ENCODE assay signal across 19 cellular contexts in the genomic region with DNA sequence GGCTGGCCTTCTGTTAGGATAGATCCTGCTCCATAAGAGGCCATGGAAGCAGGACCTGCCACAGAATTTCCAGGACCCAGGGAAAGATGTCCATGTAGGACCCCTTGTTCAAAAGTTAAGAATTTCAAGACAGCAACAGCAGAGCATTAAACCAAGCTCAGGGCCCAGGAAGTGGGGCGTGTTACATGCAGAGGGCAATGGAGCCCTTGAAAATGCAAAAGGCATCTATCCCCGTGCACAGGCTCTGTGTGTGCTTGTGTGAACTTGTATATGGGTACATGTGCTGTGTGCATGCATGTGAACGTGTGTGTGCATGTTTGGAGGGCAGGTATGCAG. TPM values are rescaled to one million over a fixed set of nuclear protein-coding genes. Genes with fewer than 3 reads are reported as not detected.
DNase-seq lines count a peak whose midpoint lies in the region; ATAC-seq and TF ChIP-seq lines count a peak whose summit lies in the region.
"Had no signal": no experiment of that assay in that cellular context is flagged by ENCODE, and none has a peak within 500 bp of the region (broad histone marks: within the 10 kb centered on the region; RNA-seq: fewer than 3 reads in every experiment).

No MANE protein-coding gene starts in this region.

- peaks cover 6% of the 10 kb centered on the region for H3K4me1 ChIP-seq in body of pancreas
- H3K4me1 ChIP-seq in transverse colon: peaks cover 0 to 21% (median 3%) of the 10 kb centered on the region in 4 donors
- H3K4me1 ChIP-seq: A549 had no signal

- TF ChIP-seq EP300 in transverse colon (IDR thresholded peaks at IDR 0.05; ENCODE audit: low read depth): no peak

- TF ChIP-seq CTCF in body of pancreas (IDR thresholded peaks at IDR 0.05) (no peak), neural crest cell (conservative IDR thresholded peaks at IDR 0.05) (no peak), transverse colon (IDR thresholded peaks at IDR 0.05) (no peak), HFFc6 (IDR thresholded peaks at IDR 0.05) (no peak)

- DNase-seq in cardiac septum (ENCODE audit: low spot score) (peak; percentile 43), Right ventricle myocardium inferior (ENCODE audit: missing footprints) (no peak), body of pancreas (no peak), neural crest cell (ENCODE audit: low read depth, low spot score) (no peak), transverse colon (no peak), HFFc6 (no peak)
- DNase-seq: activated CD4-positive, alpha-beta T cell treated with anti-CD3 and anti-CD28 coated beads, Interleukin-2, amount 10 ng/mL, durations not matched to agents 7 days and 5 days; activated naive CD4-positive, alpha-beta T cell treated with anti-CD3 and anti-CD28 coated beads, Interleukin-2, amount 10 ng/mL, durations not matched to agents 7 days and 5 days; activated T-cell treated with anti-CD3 and anti-CD28 coated beads, Interleukin-2, amount 50 U/mL, for 72 hours; caudate nucleus; NCI-H1105; NCI-H187 treated with DMSO at 0.1 percent for 48 hours; NCI-H69; stimulated activated naive CD4-positive, alpha-beta T cell had no signal

- H3K27ac ChIP-seq in body of pancreas: peak overlapping the region in 3 of 4 donors; percentile 54 to 62 (median 59)
- peak overlapping the region; percentile 40 to 68 (median 54) for H3K27ac ChIP-seq in transverse colon
- H3K27ac ChIP-seq: A549 had no signal

- H3K4me3 Mint-ChIP-seq in neural crest cell (no peak overlapping the region), HFFc6 (no peak overlapping the region)
- H3K4me3 Mint-ChIP-seq: activated CD4-positive, alpha-beta T cell treated with anti-CD3 and anti-CD28 coated beads, Interleukin-2, amount 10 ng/mL, durations not matched to agents 7 days and 5 days; activated naive CD4-positive, alpha-beta T cell treated with anti-CD3 and anti-CD28 coated beads, Interleukin-2, amount 10 ng/mL, durations not matched to agents 7 days and 5 days; activated T-cell treated with anti-CD3 and anti-CD28 coated beads, Interleukin-2, amount 50 U/mL, for 72 hours; dendritic cell treated with granulocyte-macrophage colony-stimulating factor and Interleukin-4, amounts not matched to agents 40 ng/mL and 50 ng/mL, for 4 days; naive thymus-derived CD8-positive, alpha-beta T cell had no signal

- H3K27ac Mint-ChIP-seq in neural crest cell (ENCODE audit: unreplicated experiment) (peak overlapping the region; percentile 83), HFFc6 (no peak overlapping the region)
- H3K27ac Mint-ChIP-seq: activated naive CD4-positive, alpha-beta T cell treated with anti-CD3 and anti-CD28 coated beads, Interleukin-2, amount 10 ng/mL, durations not matched to agents 7 days and 5 days; activated T-cell treated with anti-CD3 and anti-CD28 coated beads, Interleukin-2, amount 50 U/mL, for 72 hours; dendritic cell treated with granulocyte-macrophage colony-stimulating factor and Interleukin-4, amounts not matched to agents 40 ng/mL and 50 ng/mL, for 4 days; naive thymus-derived CD8-positive, alpha-beta T cell had no signal

- H3K36me3 Mint-ChIP-seq in neural crest cell (ENCODE audit: low read depth) (no peaks in the 10 kb centered on the region), HFFc6 (ENCODE audit: low read depth) (no peaks in the 10 kb centered on the region)
- H3K36me3 Mint-ChIP-seq: naive thymus-derived CD8-positive, alpha-beta T cell had no signal

- H3K9me3 Mint-ChIP-seq in neural crest cell (no peaks in the 10 kb centered on the region), HFFc6 (no peaks in the 10 kb centered on the region)
- H3K9me3 Mint-ChIP-seq: activated CD4-positive, alpha-beta T cell treated with anti-CD3 and anti-CD28 coated beads, Interleukin-2, amount 10 ng/mL, durations not matched to agents 7 days and 5 days; activated naive CD4-positive, alpha-beta T cell treated with anti-CD3 and anti-CD28 coated beads, Interleukin-2, amount 10 ng/mL, durations not matched to agents 7 days and 5 days; activated T-cell treated with anti-CD3 and anti-CD28 coated beads, Interleukin-2, amount 50 U/mL, for 72 hours; dendritic cell treated with granulocyte-macrophage colony-stimulating factor and Interleukin-4, amounts not matched to agents 40 ng/mL and 50 ng/mL, for 4 days; naive thymus-derived CD8-positive, alpha-beta T cell had no signal

- H3K27me3 Mint-ChIP-seq in neural crest cell (ENCODE audit: low read depth) (no peaks in the 10 kb centered on the region), HFFc6 (ENCODE audit: insufficient read depth) (peaks cover 41% of the 10 kb centered on the region)

- H3K27me3 ChIP-seq in body of pancreas (no peaks in the 10 kb centered on the region), transverse colon (no peaks in the 10 kb centered on the region)

- TF ChIP-seq POLR2A in body of pancreas (IDR thresholded peaks at IDR 0.05): no peak
- TF ChIP-seq POLR2A in transverse colon (IDR thresholded peaks at IDR 0.05): no peak

- H3K36me3 ChIP-seq in body of pancreas (replicated peaks in 1 of 2; ENCODE audit: insufficient read depth in 1 of 2, low read depth in 2 of 2) (no peaks in the 10 kb centered on the region), transverse colon (no peaks in the 10 kb centered on the region)

- intact Hi-C loops in cardiac septum (cut with DNase I) (no loop called here), Right ventricle myocardium inferior (cut with DNase I) (loop anchor here (5.0 to 10.0 kb wide), 2 partner anchors 173 to 351 kb away; a partner anchor contains a TSS), body of pancreas (cut with DNase I) (no loop called here), transverse colon (cut with DNase I; ENCODE audit: low total_unique reads) (no loop called here)

- H3K9me3 ChIP-seq in body of pancreas (no peaks in the 10 kb centered on the region), transverse colon (no peaks in the 10 kb centered on the region)
- H3K9me3 ChIP-seq: A549 had no signal

- no peak overlapping the region for H3K4me3 ChIP-seq in body of pancreas
- no peak overlapping the region for H3K4me3 ChIP-seq in transverse colon
- H3K4me3 ChIP-seq: A549 had no signal

- in situ Hi-C loops in transverse colon (cut with MboI; ENCODE audit: low pct_ligation_motif_present in 1 of 4, low pct_unique_long_range_greater_than_20kb in 1 of 4, low sequenced_read_pairs in 3 of 4): no loop called here

- 74 to 78% methylated on average over 2 to 3 of the region's 3 CpGs for WGBS in body of pancreas, 2 donors
- 70 to 80% methylated on average over 2 to 3 of the region's 3 CpGs for WGBS in transverse colon (ENCODE audit: low coverage in 1 of 2), 2 donors

- peaks cover 50% of the 10 kb centered on the region for H3K4me1 Mint-ChIP-seq in neural crest cell
- H3K4me1 Mint-ChIP-seq in HFFc6 (ENCODE audit: low read depth): peaks cover 7% of the 10 kb centered on the region

- ATAC-seq in Right ventricle myocardium inferior (no peak), body of pancreas (no peak), HG03095 (IDR thresholded peaks at IDR 0.05; ENCODE audit: unreplicated experiment) (no peak), HG03175 (IDR thresholded peaks at IDR 0.05; ENCODE audit: unreplicated experiment) (no peak)
- ATAC-seq: activated T-cell treated with anti-CD3 and anti-CD28 coated beads, Interleukin-2, amount 50 U/mL, for 72 hours; naive thymus-derived CD8-positive, alpha-beta T cell had no signal

RNA-seq across cellular contexts. Expression of a gene that starts 14.4 kb away (rescaled TPM):
- total RNA-seq in cardiac septum: 3.6 TPM
- 4.4 TPM for total RNA-seq in Right ventricle myocardium inferior
- 10 to 100 TPM in 1 of 2 donors, 1 to 10 TPM in 1; 4.2 to 12.2 TPM for total RNA-seq in body of pancreas
- 15.6 and 20.6 TPM in 2 replicates for total RNA-seq in neural crest cell
- total RNA-seq in transverse colon: under 1 TPM in 2 of 4 donors, not detected in 2; 0.41 to 0.80 TPM
- not detected for total RNA-seq in HFFc6 (2021; fragmentation: NEBNext Ultra II Directional; extraction: Animal tissue kit (Norgen Biotek cat#: 25700))
- total RNA-seq: naive thymus-derived CD8-positive, alpha-beta T cell had no signal
